12 cellular contexts compared by ENCODE assay signal in the genomic region with DNA sequence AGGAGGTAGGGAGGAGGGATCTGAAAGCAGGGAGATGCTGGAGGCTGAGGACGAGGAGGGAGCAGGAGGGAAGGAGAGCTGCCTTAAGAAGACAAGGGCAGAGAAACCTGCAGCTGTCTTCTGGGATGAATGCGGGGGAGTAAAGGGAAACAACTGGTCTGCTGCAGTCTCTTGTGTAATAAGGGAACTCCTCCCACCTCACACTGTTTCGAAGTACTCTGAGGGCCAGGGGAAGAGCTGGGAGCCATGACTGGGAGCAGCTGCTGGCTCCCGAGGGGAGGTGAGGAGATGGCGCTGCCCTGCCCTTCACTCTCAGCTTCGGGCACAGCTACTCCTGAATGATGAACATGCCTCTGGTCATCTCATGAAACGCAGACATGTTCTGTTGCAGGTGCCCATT.
DNase-seq lines count a peak whose midpoint lies in the region; ATAC-seq and TF ChIP-seq lines count a peak whose summit lies in the region.
"Had no signal": no experiment of that assay in that cellular context is flagged by ENCODE, and none has a peak within 500 bp of the region (broad histone marks: within the 10 kb centered on the region; RNA-seq: fewer than 3 reads in every experiment).

No MANE protein-coding gene starts in this region.

- no peak for TF ChIP-seq CTCF in fibroblast of the aortic adventitia (IDR thresholded peaks at IDR 0.05; ENCODE audit: insufficient read depth, low read length)
- no peak for TF ChIP-seq CTCF in progenitor cell of endocrine pancreas (IDR thresholded peaks at IDR 0.05; ENCODE audit: unreplicated experiment)

- DNase-seq in EH (ENCODE audit: low read depth) (peak; percentile 10), RPMI7951 (ENCODE audit: low read depth) (peak; percentile 28), fibroblast of the aortic adventitia (ENCODE audit: low read depth) (peak; percentile 51), occipital lobe (lab: John Stamatoyannopoulos, UW) (peak; percentile 42), NCI-H1092 (lab: John Stamatoyannopoulos, UW) (no peak), progenitor cell of endocrine pancreas (ENCODE audit: low spot score, unreplicated experiment) (no peak)
- DNase-seq: activated CD4-positive, alpha-beta T cell treated with anti-CD3 and anti-CD28 coated beads for 1 hour; DMS79; foreskin melanocyte; NK-92 treated with Interleukin-12 subunit alpha and Interleukin-12 subunit beta, amount 100 ng/mL, for 24 hours had no signal

- H3K27me3 Mint-ChIP-seq in progenitor cell of endocrine pancreas, result no peaks in the 10 kb centered on the region

- H3K4me3 ChIP-seq in fibroblast of the aortic adventitia (ENCODE audit: low read depth, low read length), result no peak overlapping the region

- H3K9me3 Mint-ChIP-seq in progenitor cell of endocrine pancreas (ENCODE audit: low read depth), result no peaks in the 10 kb centered on the region

- no peak overlapping the region for H3K27ac Mint-ChIP-seq in progenitor cell of endocrine pancreas

- ATAC-seq in GM18867 (IDR thresholded peaks at IDR 0.05; ENCODE audit: unreplicated experiment), result no peak
- ATAC-seq in GM19455 (IDR thresholded peaks at IDR 0.05; ENCODE audit: unreplicated experiment), result no peak

- no peak overlapping the region for H3K4me3 Mint-ChIP-seq in progenitor cell of endocrine pancreas (ENCODE audit: low read depth)

- peaks cover 8% of the 10 kb centered on the region for H3K4me1 Mint-ChIP-seq in progenitor cell of endocrine pancreas (ENCODE audit: low read depth)

- H3K36me3 Mint-ChIP-seq in progenitor cell of endocrine pancreas (ENCODE audit: insufficient read depth), result peaks cover 34% of the 10 kb centered on the region

Comparison
In these comparisons a context has a peak if more than half of its experiments do, and no peak if none do; other contexts are left out.
1. DNase-seq: peak in EH (single experiment), RPMI7951 (single experiment), fibroblast of the aortic adventitia (single experiment) and occipital lobe (single experiment); none in NCI-H1092 (single experiment) and progenitor cell of endocrine pancreas (single experiment).